Comparison of ENCODE assay signal across 8 cellular contexts in the genomic region with DNA sequence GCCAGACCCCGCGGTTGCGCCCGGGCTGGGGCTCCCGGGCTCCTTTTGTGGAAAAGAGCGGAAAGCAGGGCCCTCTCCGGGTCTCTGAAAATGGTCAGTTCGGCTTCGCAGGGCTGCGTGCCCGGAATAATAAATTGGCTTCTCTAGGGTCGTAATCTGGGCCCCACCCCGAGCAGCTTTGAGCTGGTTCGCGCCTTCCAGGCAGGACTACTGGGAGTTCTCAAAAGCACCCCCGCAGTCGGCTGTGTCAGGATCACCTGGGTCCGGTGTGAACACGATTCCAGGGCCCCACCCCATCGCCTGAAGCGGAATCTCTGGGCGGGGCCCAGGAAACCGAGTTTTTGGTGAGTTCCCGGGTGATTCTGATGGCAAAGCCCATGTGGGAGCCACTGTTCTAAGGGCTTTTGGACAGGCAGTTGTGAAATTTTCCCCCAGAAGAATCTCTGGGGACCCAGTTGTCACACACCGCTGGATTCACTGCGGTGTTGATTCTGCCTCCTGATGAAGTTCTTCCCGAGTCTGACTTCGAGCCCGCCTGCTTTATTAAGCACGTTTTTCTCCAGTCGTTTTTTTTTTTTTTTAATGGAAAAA.
DNase-seq lines count a peak whose midpoint lies in the region; ATAC-seq and TF ChIP-seq lines count a peak whose summit lies in the region.

No MANE protein-coding gene starts in this region.

- peaks cover 3% of the 10 kb centered on the region in 2 donors for H3K27me3 Mint-ChIP-seq in CD4-positive, alpha-beta memory T cell
- peaks cover 45% of the 10 kb centered on the region for H3K27me3 Mint-ChIP-seq in activated T-cell treated with anti-CD3 and anti-CD28 coated beads, Interleukin-2, amount 50 U/mL, for 72 hours (ENCODE audit: low read depth)
- peaks cover 60% of the 10 kb centered on the region for H3K27me3 Mint-ChIP-seq in progenitor cell of endocrine pancreas

- TF ChIP-seq POLR2A in heart left ventricle (IDR thresholded peaks at IDR 0.05), result no peak

- no peaks in the 10 kb centered on the region for H3K27me3 ChIP-seq in CD4-positive, alpha-beta memory T cell (ENCODE audit: insufficient read depth, low read length)
- peaks cover 0 to 13% (median 0%) of the 10 kb centered on the region in 9 donors for H3K27me3 ChIP-seq in heart left ventricle

- CTCF ChIA-PET in CD4-positive, alpha-beta memory T cell (lab: Charles Lee; ENCODE audit: partially characterized antibody), result interaction anchor here (1.0 to 3.0 kb wide), 6 partner anchors 16 to 702 kb away, joined by 3 to 14 read pairs (median 6); no protein-coding TSS in a partner anchor

- POLR2A ChIA-PET in CD4-positive, alpha-beta memory T cell (lab: Charles Lee; ENCODE audit: partially characterized antibody), result interaction anchor here (1.3 to 2.5 kb wide), 2 partner anchors 20 to 261 kb away, joined by 3 to 10 read pairs; no protein-coding TSS in a partner anchor

- H3K9me3 ChIP-seq in CD4-positive, alpha-beta memory T cell (ENCODE audit: control insufficient read depth in 1 of 2, low read length in 2 of 2), result no peaks in the 10 kb centered on the region
- peaks cover 0 to 8% (median 0%) of the 10 kb centered on the region in 12 donors for H3K9me3 ChIP-seq in heart left ventricle

- H3K27ac ChIP-seq in CD4-positive, alpha-beta memory T cell (ENCODE audit: low read depth, low read length), result no peak overlapping the region
- peak overlapping the region; percentile 70 to 93 (median 78) for H3K27ac ChIP-seq in heart left ventricle

- peaks cover 0 to 2% (median 0%) of the 10 kb centered on the region in 8 donors for H3K9me3 Mint-ChIP-seq in CD4-positive, alpha-beta memory T cell
- H3K9me3 Mint-ChIP-seq in activated T-cell treated with anti-CD3 and anti-CD28 coated beads, Interleukin-2, amount 50 U/mL, for 72 hours, result peaks cover 0 to 4% of the 10 kb centered on the region in 2 donors
- no peaks in the 10 kb centered on the region for H3K9me3 Mint-ChIP-seq in progenitor cell of endocrine pancreas (ENCODE audit: low read depth)

- peak overlapping the region; percentile 76 to 84 (median 80) for H3K4me3 Mint-ChIP-seq in CD4-positive, alpha-beta memory T cell
- H3K4me3 Mint-ChIP-seq in activated T-cell treated with anti-CD3 and anti-CD28 coated beads, Interleukin-2, amount 50 U/mL, for 72 hours, result peak overlapping the region; percentile 69 to 81
- H3K4me3 Mint-ChIP-seq in progenitor cell of endocrine pancreas (ENCODE audit: low read depth), result peak overlapping the region; percentile 79

- no peak for TF ChIP-seq CTCF in heart left ventricle (IDR thresholded peaks at IDR 0.05)
- TF ChIP-seq CTCF in progenitor cell of endocrine pancreas (IDR thresholded peaks at IDR 0.05; ENCODE audit: unreplicated experiment), result no peak

- no peaks in the 10 kb centered on the region for H3K36me3 Mint-ChIP-seq in CD4-positive, alpha-beta memory T cell
- no peaks in the 10 kb centered on the region for H3K36me3 Mint-ChIP-seq in activated T-cell treated with anti-CD3 and anti-CD28 coated beads, Interleukin-2, amount 50 U/mL, for 72 hours (ENCODE audit: insufficient read depth in 2 of 2)
- H3K36me3 Mint-ChIP-seq in progenitor cell of endocrine pancreas (ENCODE audit: insufficient read depth), result peaks cover 2% of the 10 kb centered on the region

- H3K4me1 ChIP-seq in CD4-positive, alpha-beta memory T cell (ENCODE audit: insufficient read depth, low read length), result peaks cover 10% of the 10 kb centered on the region
- peaks cover 0 to 36% (median 23%) of the 10 kb centered on the region in 12 donors for H3K4me1 ChIP-seq in heart left ventricle

- peak overlapping the region in 2 of 7 donors; percentile 65 to 76 for H3K27ac Mint-ChIP-seq in CD4-positive, alpha-beta memory T cell
- H3K27ac Mint-ChIP-seq in activated T-cell treated with anti-CD3 and anti-CD28 coated beads, Interleukin-2, amount 50 U/mL, for 72 hours, result no peak overlapping the region
- H3K27ac Mint-ChIP-seq in progenitor cell of endocrine pancreas, result peak overlapping the region; percentile 62

- H3K4me1 Mint-ChIP-seq in CD4-positive, alpha-beta memory T cell, result peaks cover 3 to 19% (median 4%) of the 10 kb centered on the region in 4 donors
- H3K4me1 Mint-ChIP-seq in activated T-cell treated with anti-CD3 and anti-CD28 coated beads, Interleukin-2, amount 50 U/mL, for 72 hours (ENCODE audit: low read depth), result peaks cover 16% of the 10 kb centered on the region
- H3K4me1 Mint-ChIP-seq in progenitor cell of endocrine pancreas (ENCODE audit: low read depth), result peaks cover 12% of the 10 kb centered on the region

- peak overlapping the region in 1 of 2 donors; percentile 32 for H3K4me3 ChIP-seq in CD4-positive, alpha-beta memory T cell (ENCODE audit: low read length in 2 of 2)
- peak overlapping the region; percentile 57 to 91 (median 74) for H3K4me3 ChIP-seq in heart left ventricle

- DNase-seq in CD4-positive, alpha-beta memory T cell, result no peak
- DNase-seq in HK-2 (ENCODE audit: unreplicated experiment) (peak; percentile 65), heart left ventricle (peak in 1 of 5 donors; percentile 48), progenitor cell of endocrine pancreas (ENCODE audit: low spot score, unreplicated experiment) (no peak), amniotic stem cell (lab: John Stamatoyannopoulos, UW) (no peak), cortex of kidney (lab: John Stamatoyannopoulos, UW) (no peak), NCI-H1048 (lab: John Stamatoyannopoulos, UW) (no peak)
- no peak for DNase-seq in activated T-cell treated with anti-CD3 and anti-CD28 coated beads, Interleukin-2, amount 50 U/mL, for 72 hours

- ATAC-seq in activated T-cell treated with anti-CD3 and anti-CD28 coated beads, Interleukin-2, amount 50 U/mL, for 72 hours (replicated peaks in 1 of 2), result no peak
- ATAC-seq in heart left ventricle, result peak in 2 of 4 donors; percentile 15 to 39

- H3K36me3 ChIP-seq in CD4-positive, alpha-beta memory T cell (ENCODE audit: insufficient read depth, low read length), result no peaks in the 10 kb centered on the region
- no peaks in the 10 kb centered on the region for H3K36me3 ChIP-seq in heart left ventricle

- intact Hi-C loops in CD4-positive, alpha-beta memory T cell (cut with micrococcal nuclease), result loop anchor here (1.0 to 5.0 kb wide), 3 partner anchors 20 to 908 kb away; no protein-coding TSS in a partner anchor
- intact Hi-C loops in heart left ventricle (cut with DNase I), result loop anchor here in 8 of 10 donors (1.0 to 10.0 kb wide), 8 partner anchors 190 to 703 kb away; partner anchors contain the start of gene TANC2 (in 1 of the 8)

- WGBS in heart left ventricle, 4 donors, result 6 to 13% (median 9%) methylated on average over 17 to 31 of the region's 31 CpGs
